In the genomic region with DNA sequence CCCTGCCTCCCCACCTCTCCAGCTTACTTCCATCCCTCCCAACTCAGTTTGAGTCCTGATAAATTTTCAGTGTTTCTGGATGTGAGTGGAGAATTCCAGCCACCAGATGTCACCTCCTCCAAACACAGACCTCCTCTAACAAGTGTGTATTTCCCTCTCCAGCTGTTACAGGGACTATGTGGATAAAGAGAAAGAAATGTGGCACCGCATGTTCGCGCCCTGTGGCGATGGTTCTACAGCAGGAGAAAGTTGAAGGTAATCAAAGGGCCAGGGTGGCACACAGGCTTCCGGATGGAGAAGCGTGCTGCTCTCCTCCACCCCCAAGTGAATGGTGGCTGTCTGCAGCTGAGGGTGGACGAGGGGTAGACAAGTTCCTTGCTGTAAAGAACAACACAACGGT, we compare ENCODE assay signal across 8 cellular contexts. TPM values are rescaled to one million over a fixed set of nuclear protein-coding genes. Genes with fewer than 3 reads are reported as not detected.
DNase-seq lines count a peak whose midpoint lies in the region; ATAC-seq and TF ChIP-seq lines count a peak whose summit lies in the region.

No MANE protein-coding gene starts in this region.

- H3K36me3 ChIP-seq in right lobe of liver (no peaks in the 10 kb centered on the region), aorta (ENCODE audit: control insufficient read depth in 1 of 2, insufficient read depth in 2 of 2, low read length in 1 of 2) (no peaks in the 10 kb centered on the region)

- intact Hi-C loops in MCF 10A (cut with micrococcal nuclease): loop anchor here (2.0 kb wide), 1 partner anchor 110 kb away; no protein-coding TSS in a partner anchor
- intact Hi-C loops in right lobe of liver (cut with DNase I): loop anchor here (10.0 kb wide), 2 partner anchors 92 to 102 kb away; a partner anchor contains a TSS
- intact Hi-C loops in aorta (cut with DNase I): loop anchor here (1.0 to 2.0 kb wide), 2 partner anchors 109 to 110 kb away; no protein-coding TSS in a partner anchor

- no peak overlapping the region for H3K27ac Mint-ChIP-seq in MCF 10A (ENCODE audit: low read depth, unreplicated experiment)
- no peak overlapping the region for H3K27ac Mint-ChIP-seq in effector memory CD8-positive, alpha-beta T cell

- TF ChIP-seq CTCF in MCF 10A (IDR thresholded peaks at IDR 0.05; ENCODE audit: unreplicated experiment) (peak; percentile 35), right lobe of liver (IDR thresholded peaks at IDR 0.05) (peak; percentile 54 to 69 (median 59))

- H3K9me3 ChIP-seq in right lobe of liver (no peaks in the 10 kb centered on the region), aorta (ENCODE audit: control insufficient read depth, low read length) (no peaks in the 10 kb centered on the region)

- no peak overlapping the region for H3K4me3 Mint-ChIP-seq in MCF 10A (ENCODE audit: unreplicated experiment)
- H3K4me3 Mint-ChIP-seq in effector memory CD8-positive, alpha-beta T cell: no peak overlapping the region

- peaks cover 9% of the 10 kb centered on the region for H3K4me1 Mint-ChIP-seq in MCF 10A (ENCODE audit: insufficient read depth, unreplicated experiment)
- H3K4me1 Mint-ChIP-seq in effector memory CD8-positive, alpha-beta T cell (ENCODE audit: low read depth in 2 of 2): no peaks in the 10 kb centered on the region

- WGBS in right lobe of liver (ENCODE audit: insufficient coverage, low coverage, low lambda C conversion rate, missing lambda C conversion rate): 34% methylated on average over 7 of the region's 8 CpGs
- WGBS in aorta, 2 donors: 13 to 18% methylated on average over 8 of the region's 8 CpGs

- H3K36me3 Mint-ChIP-seq in MCF 10A (ENCODE audit: insufficient read depth, unreplicated experiment): no peaks in the 10 kb centered on the region
- H3K36me3 Mint-ChIP-seq in effector memory CD8-positive, alpha-beta T cell (ENCODE audit: insufficient read depth): no peaks in the 10 kb centered on the region

- H3K4me3 ChIP-seq in right lobe of liver (no peak overlapping the region), aorta (ENCODE audit: low read length in 2 of 2) (no peak overlapping the region)

- DNase-seq in NCI-H748 (lab: John Stamatoyannopoulos, UW; ENCODE audit: unreplicated experiment) (peak; percentile 40), NCI-H748 treated with DMSO at 0.1 percent for 48 hours (lab: John Stamatoyannopoulos, UW) (no peak), MCF 10A (ENCODE audit: unreplicated experiment) (peak; percentile 35), right lobe of liver (no peak), aorta (no peak)
- DNase-seq in activated effector memory CD4-positive, alpha-beta T cell treated with Interleukin-2 at 50 U/mL for 16 hours: no peak
- no peak for DNase-seq in effector memory CD8-positive, alpha-beta T cell

- ATAC-seq in right lobe of liver (peak; percentile 76 to 90 (median 78)), aorta (ENCODE audit: low FRiP score) (peak; percentile 60), GM19035 (IDR thresholded peaks at IDR 0.05; ENCODE audit: unreplicated experiment) (no peak)
- no peak for ATAC-seq in effector memory CD8-positive, alpha-beta T cell (replicated peaks)

- H3K27ac ChIP-seq in right lobe of liver (no peak overlapping the region), aorta (ENCODE audit: low read depth in 1 of 2, low read length in 2 of 2) (no peak overlapping the region)

- TF ChIP-seq POLR2A in right lobe of liver (IDR thresholded peaks at IDR 0.05): no peak

- no TSS peak for BruUV-seq in MCF 10A (replicated peaks; lab: Mats Ljungman, UMichigan)

- CTCF ChIA-PET in MCF 10A (lab: Yijun Ruan, JAX): interaction anchor here (0.6 to 1.8 kb wide), 6 partner anchors 9 to 906 kb away, joined by 3 to 10 read pairs (median 4); no protein-coding TSS in a partner anchor

- no peaks in the 10 kb centered on the region for H3K9me3 Mint-ChIP-seq in MCF 10A (ENCODE audit: unreplicated experiment)
- H3K9me3 Mint-ChIP-seq in effector memory CD8-positive, alpha-beta T cell: no peaks in the 10 kb centered on the region

- H3K27me3 Mint-ChIP-seq in MCF 10A (ENCODE audit: insufficient read depth, unreplicated experiment): peaks cover 2% of the 10 kb centered on the region
- H3K27me3 Mint-ChIP-seq in effector memory CD8-positive, alpha-beta T cell: peaks cover 20 to 49% of the 10 kb centered on the region in 2 donors

- no peaks in the 10 kb centered on the region for H3K27me3 ChIP-seq in right lobe of liver
- H3K27me3 ChIP-seq in aorta (ENCODE audit: control insufficient read depth in 1 of 2, insufficient read depth in 2 of 2, low read length in 1 of 2): no peaks in the 10 kb centered on the region

- POLR2A ChIA-PET in MCF 10A (lab: Yijun Ruan, JAX): interaction anchor here (0.8 kb wide), 1 partner anchor 9 kb away, joined by 3 read pairs; no protein-coding TSS in a partner anchor

- H3K4me1 ChIP-seq in right lobe of liver: peaks cover 0 to 37% (median 5%) of the 10 kb centered on the region in 4 donors
- H3K4me1 ChIP-seq in aorta (ENCODE audit: control insufficient read depth in 1 of 2, insufficient read depth in 2 of 2, low read length in 2 of 2): no peaks in the 10 kb centered on the region

RNA-seq across cellular contexts. Expression of a gene that starts 14.7 kb away (rescaled TPM):
- total RNA-seq in MCF 10A (2022) (not detected in 2 replicates), right lobe of liver (not detected), aorta (not detected)
- polyA plus RNA-seq in aorta: under 1 TPM in 1 of 2 donors, not detected in 1; 0.10 TPM

RNA-seq across cellular contexts. Expression of a gene that starts 14.8 kb away (rescaled TPM):
- not detected in 2 replicates for total RNA-seq in MCF 10A (2022)
- under 1 TPM in 2 of 6 experiments, not detected in 4; 0.11 to 0.56 TPM for total RNA-seq in right lobe of liver
- total RNA-seq in aorta: 1 to 10 TPM in 1 of 2 donors, not detected in 1; 2.2 TPM
- polyA plus RNA-seq in aorta: under 1 TPM in 1 of 2 donors, not detected in 1; 0.38 TPM

RNA-seq across cellular contexts. Expression of a gene that starts 34.0 kb away (rescaled TPM):
- 42.2 and 52.9 TPM in 2 replicates for total RNA-seq in MCF 10A (2022)
- 10 to 100 TPM in 2 of 6 experiments, 1 to 10 TPM in 4; 7.5 to 16.8 (median 9.2) TPM for total RNA-seq in right lobe of liver
- total RNA-seq in aorta: 10 to 100 TPM; 11.8 to 20.3 TPM
- 10 to 100 TPM; 16.4 to 33.2 TPM for polyA plus RNA-seq in aorta

Comparison
In these comparisons a context has a peak if more than half of its experiments do, and no peak if none do; other contexts are left out.
1. DNase-seq: peak in NCI-H748 (single experiment) and MCF 10A (single experiment); none in NCI-H748 treated with DMSO at 0.1 percent for 48 hours (single experiment), right lobe of liver (0 of 3), aorta (0 of 2), activated effector memory CD4-positive, alpha-beta T cell treated with Interleukin-2 at 50 U/mL for 16 hours (single experiment) and effector memory CD8-positive, alpha-beta T cell (0 of 3).
2. ATAC-seq: peak in right lobe of liver (4 of 4) and aorta (single experiment); none in GM19035 (single experiment) and effector memory CD8-positive, alpha-beta T cell (single experiment).